ENCODE assay signal across 11 cellular contexts in genomic region chr6:159203304-159204005, GRCh38. TPM values are rescaled to one million over a fixed set of nuclear protein-coding genes. Genes with fewer than 3 reads are reported as not detected.
DNase-seq lines count a peak whose midpoint lies in the region; ATAC-seq and TF ChIP-seq lines count a peak whose summit lies in the region.
"Had no signal": no experiment of that assay in that cellular context is flagged by ENCODE, and none has a peak within 500 bp of the region (broad histone marks: within the 10 kb centered on the region; RNA-seq: fewer than 3 reads in every experiment).

No MANE protein-coding gene starts in this region.

- DNase-seq in MCF 10A (ENCODE audit: unreplicated experiment), result peak; percentile 75
- DNase-seq in breast epithelium (ENCODE audit: low spot score in 2 of 2), result no peak
- peak; percentile 25 to 87 for DNase-seq in ascending aorta (ENCODE audit: low spot score in 2 of 2)
- DNase-seq in right atrium auricular region (ENCODE audit: low spot score), result peak; percentile 69
- DNase-seq in vagina (ENCODE audit: extremely low spot score in 2 of 2), result no peak
- no peak for DNase-seq in activated CD4-positive, alpha-beta T cell treated with anti-CD3 and anti-CD28 coated beads for 48 hours
- no peak for DNase-seq in RPMI8226
- DNase-seq: activated naive CD8-positive, alpha-beta T cell treated with anti-CD3 and anti-CD28 coated beads, Interleukin-2, amount 10 ng/mL, durations not matched to agents 7 days and 5 days; stimulated activated naive CD4-positive, alpha-beta T cell; T1000 had no signal

- no peaks in the 10 kb centered on the region for H3K27me3 ChIP-seq in breast epithelium
- H3K27me3 ChIP-seq in ascending aorta, result no peaks in the 10 kb centered on the region
- H3K27me3 ChIP-seq in right atrium auricular region, result no peaks in the 10 kb centered on the region
- H3K27me3 ChIP-seq in vagina, result no peaks in the 10 kb centered on the region

- CTCF ChIA-PET in MCF 10A (lab: Yijun Ruan, JAX), result no interaction called here

- intact Hi-C loops in MCF 10A (cut with micrococcal nuclease) (no loop called here), breast epithelium (cut with DNase I; ENCODE audit: low total_unique reads) (no loop called here), ascending aorta (cut with DNase I) (loop anchor here (2.0 to 5.0 kb wide), 2 partner anchors 29 to 174 kb away; no protein-coding TSS in a partner anchor), vagina (cut with DNase I) (no loop called here)

- TF ChIP-seq CTCF in MCF 10A (IDR thresholded peaks at IDR 0.05; ENCODE audit: unreplicated experiment) (no peak), breast epithelium (IDR thresholded peaks at IDR 0.05) (no peak), ascending aorta (IDR thresholded peaks at IDR 0.05) (no peak), right atrium auricular region (IDR thresholded peaks at IDR 0.05) (no peak), vagina (IDR thresholded peaks at IDR 0.05) (no peak)

- no peaks in the 10 kb centered on the region for H3K27me3 Mint-ChIP-seq in MCF 10A (ENCODE audit: insufficient read depth, unreplicated experiment)

- H3K27ac ChIP-seq in breast epithelium (peak overlapping the region in 1 of 2 donors; percentile 52), ascending aorta (peak overlapping the region; percentile 80 to 83), right atrium auricular region (peak overlapping the region in 1 of 2 donors; percentile 5), vagina (peak overlapping the region; percentile 50)

- no peak for TF ChIP-seq POLR2A in breast epithelium (IDR thresholded peaks at IDR 0.05)
- TF ChIP-seq POLR2A in vagina (IDR thresholded peaks at IDR 0.05), result no peak

- H3K4me1 ChIP-seq in breast epithelium (no peaks in the 10 kb centered on the region), ascending aorta (peaks cover 3 to 8% of the 10 kb centered on the region in 2 donors), right atrium auricular region (no peaks in the 10 kb centered on the region), vagina (no peaks in the 10 kb centered on the region)

- H3K4me3 Mint-ChIP-seq in MCF 10A (ENCODE audit: unreplicated experiment), result no peak overlapping the region

- POLR2A ChIA-PET in MCF 10A (lab: Yijun Ruan, JAX), result no interaction called here

- no peak overlapping the region for H3K27ac Mint-ChIP-seq in MCF 10A (ENCODE audit: low read depth, unreplicated experiment)
- H3K27ac Mint-ChIP-seq: activated naive CD8-positive, alpha-beta T cell treated with anti-CD3 and anti-CD28 coated beads, Interleukin-2, amount 10 ng/mL, durations not matched to agents 7 days and 5 days had no signal

- BruUV-seq in MCF 10A (replicated peaks; lab: Mats Ljungman, UMichigan), result no TSS peak

- ATAC-seq in HG02970 (IDR thresholded peaks at IDR 0.05; ENCODE audit: low FRiP score, unreplicated experiment), result no peak

- H3K36me3 ChIP-seq in breast epithelium (no peaks in the 10 kb centered on the region), ascending aorta (no peaks in the 10 kb centered on the region), right atrium auricular region (no peaks in the 10 kb centered on the region), vagina (no peaks in the 10 kb centered on the region)

- H3K9me3 ChIP-seq in breast epithelium, result no peaks in the 10 kb centered on the region
- H3K9me3 ChIP-seq in ascending aorta, result no peaks in the 10 kb centered on the region
- H3K9me3 ChIP-seq in right atrium auricular region, result no peaks in the 10 kb centered on the region
- no peaks in the 10 kb centered on the region for H3K9me3 ChIP-seq in vagina

- no peak overlapping the region for H3K4me3 ChIP-seq in breast epithelium
- no peak overlapping the region for H3K4me3 ChIP-seq in ascending aorta
- no peak overlapping the region for H3K4me3 ChIP-seq in right atrium auricular region
- H3K4me3 ChIP-seq in vagina, result no peak overlapping the region

- H3K4me1 Mint-ChIP-seq in MCF 10A (ENCODE audit: insufficient read depth, unreplicated experiment), result peaks cover 6% of the 10 kb centered on the region

- no peaks in the 10 kb centered on the region for H3K9me3 Mint-ChIP-seq in MCF 10A (ENCODE audit: unreplicated experiment)
- H3K9me3 Mint-ChIP-seq: activated naive CD8-positive, alpha-beta T cell treated with anti-CD3 and anti-CD28 coated beads, Interleukin-2, amount 10 ng/mL, durations not matched to agents 7 days and 5 days had no signal

- no peaks in the 10 kb centered on the region for H3K36me3 Mint-ChIP-seq in MCF 10A (ENCODE audit: insufficient read depth, unreplicated experiment)
- H3K36me3 Mint-ChIP-seq: activated naive CD8-positive, alpha-beta T cell treated with anti-CD3 and anti-CD28 coated beads, Interleukin-2, amount 10 ng/mL, durations not matched to agents 7 days and 5 days had no signal

RNA-seq across cellular contexts. Expression of gene FNDC1, which starts 34.3 kb away (rescaled TPM):
- total RNA-seq in MCF 10A (2022), result not detected in 2 replicates
- 10 to 100 TPM in 1 of 3 donors, under 1 TPM in 2; 0.15 to 10.1 (median 0.33) TPM for total RNA-seq in breast epithelium
- 0.11 TPM for total RNA-seq in ascending aorta
- total RNA-seq in right atrium auricular region, result 1 to 10 TPM in 1 of 2 donors, under 1 TPM in 1; 0.16 to 1.8 TPM
- 0.49 TPM for total RNA-seq in vagina
- total RNA-seq: activated naive CD8-positive, alpha-beta T cell treated with anti-CD3 and anti-CD28 coated beads, Interleukin-2, amount 10 ng/mL, durations not matched to agents 7 days and 5 days had no signal

Comparison
In these comparisons a context has a peak if more than half of its experiments do, and no peak if none do; other contexts are left out.
1. DNase-seq: peak in MCF 10A (single experiment), ascending aorta (2 of 2) and right atrium auricular region (single experiment); none in breast epithelium (0 of 2), vagina (0 of 2), activated CD4-positive, alpha-beta T cell treated with anti-CD3 and anti-CD28 coated beads for 48 hours (single experiment) and RPMI8226 (single experiment).